20 cellular contexts compared by ENCODE assay signal in the genomic region with DNA sequence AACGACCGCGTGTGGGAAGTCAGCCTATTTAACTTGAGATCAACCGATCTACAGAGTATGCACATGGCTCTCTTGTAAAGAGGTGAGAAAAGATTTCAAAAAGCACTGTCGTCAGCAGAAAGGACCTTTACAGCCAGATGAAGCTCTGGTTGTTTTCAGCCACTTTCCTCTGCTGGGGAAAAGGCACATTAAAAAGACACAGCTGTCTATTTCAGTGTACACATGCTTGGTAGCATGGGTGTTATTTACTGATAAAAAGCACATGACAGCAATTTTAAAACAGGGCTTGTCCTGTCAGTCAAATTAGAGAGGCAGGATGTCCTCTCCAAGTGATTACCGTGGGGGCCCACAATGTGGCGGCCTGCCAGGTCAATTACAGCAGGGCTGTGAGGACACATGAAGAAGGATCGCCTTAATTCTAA.
A peak's percentile ranks its signal among the peaks of the same experiment; 100 is the strongest.
DNase-seq lines count a peak whose midpoint lies in the region; ATAC-seq and TF ChIP-seq lines count a peak whose summit lies in the region.
"Had no signal": no experiment of that assay in that cellular context is flagged by ENCODE, and none has a peak within 500 bp of the region (broad histone marks: within the 10 kb centered on the region; RNA-seq: fewer than 3 reads in every experiment).

No MANE protein-coding gene starts in this region.

- no peaks in the 10 kb centered on the region for H3K79me2 ChIP-seq in OCI-LY7 (ENCODE audit: insufficient read depth, low read depth, low read length)

- no peaks in the 10 kb centered on the region for H4K20me1 ChIP-seq in OCI-LY7 (ENCODE audit: insufficient read depth, low read length)

- H3K4me2 ChIP-seq in OCI-LY7 (ENCODE audit: low read length) = no peak overlapping the region
- H3K4me2 ChIP-seq: A549, KMS-11 had no signal

- intact Hi-C loops in left ventricle myocardium superior (cut with micrococcal nuclease) = no loop called here
- intact Hi-C loops in OCI-LY7 (cut with micrococcal nuclease; ENCODE audit: unreplicated experiment) = no loop called here

- CTCF ChIA-PET in OCI-LY7 (lab: Charles Lee; ENCODE audit: unreplicated experiment) = no interaction called here

- H3K36me3 ChIP-seq in OCI-LY7 (ENCODE audit: insufficient read depth, low read length) = no peaks in the 10 kb centered on the region
- H3K36me3 ChIP-seq: ovary, Peyer's patch, thoracic aorta had no signal

- POLR2A ChIA-PET in OCI-LY7 (lab: Charles Lee) = no interaction called here

- H3K9me2 ChIP-seq in OCI-LY7 (ENCODE audit: insufficient read depth, low read length) = no peaks in the 10 kb centered on the region

- TF ChIP-seq CTCF in OCI-LY7 (conservative IDR thresholded peaks at IDR 0.05; ENCODE audit: low read length) (no peak), GM20000 (IDR thresholded peaks at IDR 0.05; ENCODE audit: extremely low read depth, missing control alignments) (no peak)

- BruUV-seq in OCI-LY7 (replicated peaks; lab: Mats Ljungman, UMichigan) = no TSS peak

- H3K27ac ChIP-seq in OCI-LY7 (ENCODE audit: low read depth, low read length, poor library complexity, severe bottlenecking) = no peak overlapping the region
- H3K27ac ChIP-seq: A549, epithelial cell of prostate, KMS-11, ovary, Peyer's patch, thoracic aorta had no signal

- H3K4me1 ChIP-seq in OCI-LY7 (ENCODE audit: insufficient read depth, low read length, poor library complexity, severe bottlenecking) = no peaks in the 10 kb centered on the region
- H3K4me1 ChIP-seq: A549, Caco-2, Peyer's patch had no signal

- ATAC-seq in left ventricle myocardium superior (peak; percentile 94), HG03159 (IDR thresholded peaks at IDR 0.05; ENCODE audit: unreplicated experiment) (no peak)
- ATAC-seq: A549; activated naive CD8-positive, alpha-beta T cell treated with anti-CD3 and anti-CD28 coated beads, Interleukin-2, amount 50 U/mL, for 24 hours had no signal

- peak; percentile 47 for DNase-seq in NCI-H82 (lab: John Stamatoyannopoulos, UW)
- DNase-seq in NCI-H82 treated with DMSO at 0.1 percent for 48 hours (lab: John Stamatoyannopoulos, UW; ENCODE audit: unreplicated experiment) = no peak
- peak; percentile 24 for DNase-seq in SHP77 treated with DMSO at 0.1 percent for 48 hours (lab: John Stamatoyannopoulos, UW)
- peak; percentile 93 for DNase-seq in left ventricle myocardium superior
- DNase-seq in globus pallidus (ENCODE audit: low spot score) = no peak
- DNase-seq in OCI-LY7 (ENCODE audit: low spot score) = no peak
- no peak for DNase-seq in GM20000 (ENCODE audit: low spot score)
- DNase-seq: activated CD4-positive, alpha-beta T cell treated with anti-CD3 and anti-CD28 coated beads, Interleukin-2, amount 10 ng/mL, durations not matched to agents 24 days and 14 days; activated naive CD8-positive, alpha-beta T cell treated with anti-CD3 and anti-CD28 coated beads, Interleukin-2, amount 50 U/mL, for 24 hours; activated T-cell treated with anti-CD3 and anti-CD28 coated beads, Interleukin-2, amount 50 U/mL, for 24 hours; Caco-2; mammary epithelial cell; Peyer's patch; stimulated activated CD4-positive, alpha-beta T cell treated with anti-CD3 and anti-CD28 coated beads, Interleukin-15, amount 100 ng/mL, for 24 hours had no signal

- H3K4me3 ChIP-seq in OCI-LY7 (ENCODE audit: low read depth, low read length, poor library complexity, severe bottlenecking) = no peak overlapping the region
- H3K4me3 ChIP-seq: A549, ovary, Peyer's patch, thoracic aorta had no signal

- H2AFZ ChIP-seq in OCI-LY7 (ENCODE audit: low read length) = no peak overlapping the region

- no peaks in the 10 kb centered on the region for H3K9me3 ChIP-seq in OCI-LY7 (ENCODE audit: low read length)
- H3K9me3 ChIP-seq: A549, Caco-2, ovary, Peyer's patch, thoracic aorta had no signal

Comparison
In these comparisons a context has a peak if more than half of its experiments do, and no peak if none do; other contexts are left out.
1. DNase-seq: peak in NCI-H82 (single experiment), SHP77 treated with DMSO at 0.1 percent for 48 hours (single experiment) and left ventricle myocardium superior (single experiment); none in NCI-H82 treated with DMSO at 0.1 percent for 48 hours (single experiment), globus pallidus (single experiment), OCI-LY7 (single experiment) and GM20000 (single experiment).